In genomic region chr17:50954641-50955121, GRCh38 we compare ENCODE assay signal across 12 cellular contexts.
DNase-seq lines count a peak whose midpoint lies in the region; ATAC-seq and TF ChIP-seq lines count a peak whose summit lies in the region.
"Had no signal": no experiment of that assay in that cellular context is flagged by ENCODE, and none has a peak within 500 bp of the region (broad histone marks: within the 10 kb centered on the region; RNA-seq: fewer than 3 reads in every experiment).

No MANE protein-coding gene starts in this region.

- H3K23ac ChIP-seq in IMR-90 (ENCODE audit: low read depth, low read length) (peak overlapping the region; percentile 98; the same call in 1 of the 2 replicates), trophoblast cell (ENCODE audit: low read length) (no peak overlapping the region)

- peak overlapping the region; percentile 30 to 74 (median 65); a peak in 18 of 22 replicates for H3K9ac ChIP-seq in BLaER1 treated with 17β-estradiol and CSF1 and Interleukin-3, amounts not matched to agents 10 nM and 100 nM
- H3K9ac ChIP-seq in IMR-90 (ENCODE audit: low read depth, low read length) = peak overlapping the region; percentile 22; the same call in 1 of the 2 replicates
- H3K9ac ChIP-seq in fibroblast of lung (ENCODE audit: insufficient read depth, low read length) = no peak overlapping the region
- H3K9ac ChIP-seq in trophoblast cell (ENCODE audit: low read length) = no peak overlapping the region

- H2BK120ac ChIP-seq in IMR-90 (ENCODE audit: low read depth, low read length) = peak overlapping the region; percentile 98
- peak overlapping the region; percentile 93 for H2BK120ac ChIP-seq in trophoblast cell (ENCODE audit: insufficient read depth, low read length, poor library complexity)

- H2BK12ac ChIP-seq in trophoblast cell (ENCODE audit: low read length) = peak overlapping the region; percentile 81

- H3K9me3 ChIP-seq in BLaER1 treated with 17β-estradiol and CSF1 and Interleukin-3, amounts not matched to agents 10 nM and 100 nM (replicated peaks in 1 of 11) = no peaks in the 10 kb centered on the region
- no peaks in the 10 kb centered on the region for H3K9me3 ChIP-seq in IMR-90 (ENCODE audit: control insufficient read depth, insufficient read depth, low read length)
- no peaks in the 10 kb centered on the region for H3K9me3 ChIP-seq in fibroblast of lung (ENCODE audit: control insufficient read depth, insufficient read depth, low read depth, low read length)
- peaks cover 3% of the 10 kb centered on the region for H3K9me3 ChIP-seq in trophoblast cell (ENCODE audit: insufficient read depth, low read depth, low read length)
- no peaks in the 10 kb centered on the region for H3K9me3 ChIP-seq in T-helper 17 cell (ENCODE audit: control insufficient read depth, low read length, poor library complexity, severe bottlenecking)
- H3K9me3 ChIP-seq: lower lobe of right lung had no signal

- H3K14ac ChIP-seq in IMR-90 (replicated peaks; ENCODE audit: low read depth, low read length) (peak overlapping the region; percentile 94), trophoblast cell (ENCODE audit: low read length) (peak overlapping the region; percentile 63)

- peaks cover 31% of the 10 kb centered on the region for H3K9me1 ChIP-seq in IMR-90 (ENCODE audit: insufficient read depth, low read length)

- no peak for ATAC-seq in IMR-90 (ENCODE audit: low read depth)
- ATAC-seq in GM18867 (IDR thresholded peaks at IDR 0.05; ENCODE audit: unreplicated experiment) = no peak
- no peak for ATAC-seq in T-helper 17 cell
- ATAC-seq in HG03196 (IDR thresholded peaks at IDR 0.05; ENCODE audit: unreplicated experiment) = no peak

- no peak for TF ChIP-seq CTCF in IMR-90 (conservative IDR thresholded peaks at IDR 0.05; ENCODE audit: low read depth, low read length)
- no peak for TF ChIP-seq CTCF in fibroblast of lung (conservative IDR thresholded peaks at IDR 0.05 in 1 of 2, IDR thresholded peaks at IDR 0.05 in 1 of 2; ENCODE audit: low read depth in 1 of 2, low read length in 2 of 2)

- H3K27ac ChIP-seq in BLaER1 treated with 17β-estradiol and CSF1 and Interleukin-3, amounts not matched to agents 10 nM and 100 nM = peak overlapping the region; percentile 51 to 82 (median 73); a peak in 21 of 22 replicates
- H3K27ac ChIP-seq in IMR-90 (ENCODE audit: insufficient read depth, low read length) = peak overlapping the region; percentile 73; the same call in 1 of the 2 replicates
- H3K27ac ChIP-seq in fibroblast of lung (ENCODE audit: insufficient read depth, low read length) = peak overlapping the region; percentile 13
- H3K27ac ChIP-seq in trophoblast cell (ENCODE audit: low read depth, low read length) = peak overlapping the region; percentile 66

- H3K4me3 ChIP-seq in BLaER1 treated with 17β-estradiol and CSF1 and Interleukin-3, amounts not matched to agents 10 nM and 100 nM = peak overlapping the region in 1 of 10 experiments; percentile 6; a peak in 3 of 20 replicates
- H3K4me3 ChIP-seq in IMR-90 (ENCODE audit: insufficient read depth, low read depth, low read length) = no peak overlapping the region
- no peak overlapping the region for H3K4me3 ChIP-seq in fibroblast of lung (replicated peaks in 1 of 4; ENCODE audit: control extremely low read depth in 1 of 4, insufficient read depth in 1 of 4, low read depth in 3 of 4, low read length in 4 of 4)
- H3K4me3 ChIP-seq in trophoblast cell (ENCODE audit: low read depth, low read length) = no peak overlapping the region
- H3K4me3 ChIP-seq: lower lobe of right lung had no signal

- H3K36me3 Mint-ChIP-seq in T-helper 17 cell (ENCODE audit: low read depth) = no peaks in the 10 kb centered on the region

- DNase-seq in IMR-90 (no peak), fibroblast of lung (ENCODE audit: low read depth in 2 of 2) (no peak), trophoblast cell (no peak), T-helper 17 cell (no peak), NOMO-1 treated with dmso at 0.1 percent for 144 hours (lab: John Stamatoyannopoulos, UW; ENCODE audit: unreplicated experiment) (no peak)
- DNase-seq: activated CD4-positive, alpha-beta T cell treated with anti-CD3 and anti-CD28 coated beads, Interleukin-2, amount 50 U/mL, for 1 hour; amniotic stem cell had no signal

- peak overlapping the region; percentile 82 to 99; a peak in 3 of 4 replicates for H4K8ac ChIP-seq in IMR-90 (ENCODE audit: low read depth in 2 of 2, low read length in 2 of 2)
- peak overlapping the region; percentile 70 for H4K8ac ChIP-seq in trophoblast cell (ENCODE audit: low read depth, low read length)

- peak overlapping the region; percentile 98 for H2BK20ac ChIP-seq in IMR-90 (ENCODE audit: low read depth, low read length)

- H3K36me3 ChIP-seq in BLaER1 treated with 17β-estradiol and CSF1 and Interleukin-3, amounts not matched to agents 10 nM and 100 nM = peaks cover 0 to 5% (median 4%) of the 10 kb centered on the region in 11 experiments; a peak in 6 of 22 replicates
- H3K36me3 ChIP-seq in IMR-90 (ENCODE audit: control insufficient read depth, insufficient read depth, low read length) = peaks cover 4% of the 10 kb centered on the region; the same call in 1 of the 2 replicates
- H3K36me3 ChIP-seq in fibroblast of lung (ENCODE audit: control insufficient read depth, insufficient read depth, low read length) = no peaks in the 10 kb centered on the region
- peaks cover 0 to 4% of the 10 kb centered on the region in 2 experiments for H3K36me3 ChIP-seq in trophoblast cell (ENCODE audit: control insufficient read depth in 1 of 2, insufficient read depth in 2 of 2, low read length in 2 of 2)

- CTCF ChIA-PET in IMR-90 (lab: Yijun Ruan, JAX) = interaction anchor here (1.1 to 2.6 kb wide), 2 partner anchors 96 to 102 kb away, joined by 3 to 21 read pairs; no protein-coding TSS in a partner anchor

- peak overlapping the region; percentile 86 for H2AFZ ChIP-seq in IMR-90 (replicated peaks; ENCODE audit: low read length, poor library complexity)
- no peak overlapping the region for H2AFZ ChIP-seq in fibroblast of lung (ENCODE audit: low read length)
- peak overlapping the region; percentile 12 for H2AFZ ChIP-seq in trophoblast cell (ENCODE audit: insufficient read depth, low read length, poor library complexity)

- in situ Hi-C loops in IMR-90 (cut with MboI; ENCODE audit: low sequenced_read_pairs) = loop anchor here (5.0 to 10.0 kb wide), 3 partner anchors 92 to 410 kb away; partner anchors contain the start of gene SPATA20

- H3K79me2 ChIP-seq in fibroblast of lung (ENCODE audit: control insufficient read depth, insufficient read depth, low read length) (no peaks in the 10 kb centered on the region), trophoblast cell (ENCODE audit: control insufficient read depth, insufficient read depth, low read length, poor library complexity) (peaks cover 6% of the 10 kb centered on the region)

- intact Hi-C loops in IMR-90 (cut with micrococcal nuclease) = loop anchor here (10.0 kb wide), 1 partner anchor 410 kb away; the partner anchor contains the start of gene SPATA20

- dilution Hi-C loops in IMR-90 (cut with HindIII; ENCODE audit: low sequenced_read_pairs, unreplicated experiment) = no loop called here

- H2BK5ac ChIP-seq in IMR-90 (ENCODE audit: low read depth, low read length, poor library complexity, severe bottlenecking) = peak overlapping the region; percentile 97
- H2BK5ac ChIP-seq in trophoblast cell (ENCODE audit: low read depth, low read length, poor library complexity) = peak overlapping the region; percentile 89

- no peak for TF ChIP-seq POLR2A in IMR-90 (IDR thresholded peaks at IDR 0.05; ENCODE audit: low read depth, low read length)

- peak overlapping the region; percentile 99 for H4K91ac ChIP-seq in IMR-90 (ENCODE audit: insufficient read depth, low read depth, low read length)
- peak overlapping the region; percentile 98 for H4K91ac ChIP-seq in trophoblast cell (ENCODE audit: low read depth, low read length)

- peak overlapping the region; percentile 98 for H3K4ac ChIP-seq in IMR-90 (ENCODE audit: low read depth, low read length)
- H3K4ac ChIP-seq in trophoblast cell (ENCODE audit: low read depth, low read length) = peak overlapping the region; percentile 53

- no peaks in the 10 kb centered on the region for H4K20me1 ChIP-seq in BLaER1 treated with 17β-estradiol and CSF1 and Interleukin-3, amounts not matched to agents 10 nM and 100 nM
- no peaks in the 10 kb centered on the region for H4K20me1 ChIP-seq in IMR-90 (ENCODE audit: insufficient read depth, low read length)
- H4K20me1 ChIP-seq in fibroblast of lung (ENCODE audit: control insufficient read depth, extremely low read depth, insufficient read depth, low read length) = no peaks in the 10 kb centered on the region

- no peaks in the 10 kb centered on the region for H3K27me3 Mint-ChIP-seq in T-helper 17 cell
- H3K27me3 Mint-ChIP-seq: stimulated activated naive CD8-positive, alpha-beta T cell treated with anti-CD3 and anti-CD28 coated beads, Interleukin-15, Interleukin-2, amounts not matched to agents 100 ng/mL and 50 ng/mL, for 24 hours had no signal

- no peak for TF ChIP-seq RAD21 in IMR-90 (IDR thresholded peaks at IDR 0.05; ENCODE audit: low read length)

- H3K18ac ChIP-seq in IMR-90 (ENCODE audit: low read depth, low read length) (peak overlapping the region; percentile 76), trophoblast cell (ENCODE audit: low read length) (peak overlapping the region; percentile 68)

- peaks cover 65 to 76% (median 74%) of the 10 kb centered on the region in 10 experiments for H3K4me1 ChIP-seq in BLaER1 treated with 17β-estradiol and CSF1 and Interleukin-3, amounts not matched to agents 10 nM and 100 nM
- H3K4me1 ChIP-seq in IMR-90 (ENCODE audit: control insufficient read depth, insufficient read depth, low read length) (peaks cover 32% of the 10 kb centered on the region), fibroblast of lung (ENCODE audit: control insufficient read depth, extremely low read depth, insufficient read depth, low read length) (peaks cover 27% of the 10 kb centered on the region), trophoblast cell (ENCODE audit: control insufficient read depth in 1 of 2, insufficient read depth in 2 of 2, low read length in 2 of 2) (peaks cover 24 to 40% of the 10 kb centered on the region in 2 experiments)

- 100% methylated on average over 2 of the region's 8 CpGs; no CpG with 5 or more reads in 1 of the 2 experiments for WGBS in IMR-90 (ENCODE audit: extremely low coverage in 2 of 2, insufficient read length in 1 of 2), 2 experiments
- no CpG with 5 or more reads among the region's 8 CpGs for WGBS in trophoblast cell (ENCODE audit: extremely low coverage, insufficient coverage, insufficient read length)

- no TSS peak for BruUV-seq in IMR-90 (replicated peaks; lab: Mats Ljungman, UMichigan)

- H4K5ac ChIP-seq in IMR-90 (ENCODE audit: low read depth, low read length) = peak overlapping the region; percentile 95

- POLR2A ChIA-PET in IMR-90 (lab: Charles Lee; ENCODE audit: unreplicated experiment) = no interaction called here

- no peak overlapping the region for H3K4me3 Mint-ChIP-seq in T-helper 17 cell
- H3K4me3 Mint-ChIP-seq: stimulated activated naive CD8-positive, alpha-beta T cell treated with anti-CD3 and anti-CD28 coated beads, Interleukin-15, Interleukin-2, amounts not matched to agents 100 ng/mL and 50 ng/mL, for 24 hours had no signal

- peak overlapping the region; percentile 97 for H2AK9ac ChIP-seq in IMR-90 (replicated peaks; ENCODE audit: low read depth, low read length, poor library complexity)

- H3K4me1 Mint-ChIP-seq in T-helper 17 cell = peaks cover 11% of the 10 kb centered on the region

- peak overlapping the region; percentile 76 to 93 (median 86) for H3K4me2 ChIP-seq in BLaER1 treated with 17β-estradiol and CSF1 and Interleukin-3, amounts not matched to agents 10 nM and 100 nM
- H3K4me2 ChIP-seq in IMR-90 (ENCODE audit: low read depth, low read length) (no peak overlapping the region), fibroblast of lung (ENCODE audit: extremely low read depth, insufficient read depth, low read length) (no peak overlapping the region), trophoblast cell (ENCODE audit: low read length) (no peak overlapping the region)

- peak overlapping the region; percentile 6 for H4K12ac ChIP-seq in trophoblast cell (ENCODE audit: low read depth, low read length)

- H3K27ac Mint-ChIP-seq in T-helper 17 cell = no peak overlapping the region
- H3K27ac Mint-ChIP-seq: stimulated activated naive CD8-positive, alpha-beta T cell treated with anti-CD3 and anti-CD28 coated beads, Interleukin-15, Interleukin-2, amounts not matched to agents 100 ng/mL and 50 ng/mL, for 24 hours had no signal

- H3K56ac ChIP-seq in IMR-90 (ENCODE audit: extremely low read depth, insufficient read depth, low read length) = peak overlapping the region; percentile 20; the same call in 1 of the 2 replicates

- H3K79me1 ChIP-seq in IMR-90 (ENCODE audit: low read depth in 1 of 2, low read length in 2 of 2) (peaks cover 0 to 23% of the 10 kb centered on the region in 2 experiments; a peak in 2 of 4 replicates), trophoblast cell (ENCODE audit: low read length) (peaks cover 31% of the 10 kb centered on the region)

- peak overlapping the region; percentile 99; the same call in 1 of the 3 replicates for H2BK15ac ChIP-seq in IMR-90 (ENCODE audit: low read depth, low read length)

- no peaks in the 10 kb centered on the region for H3K27me3 ChIP-seq in BLaER1 treated with 17β-estradiol and CSF1 and Interleukin-3, amounts not matched to agents 10 nM and 100 nM
- H3K27me3 ChIP-seq in IMR-90 (ENCODE audit: control insufficient read depth, insufficient read depth, low read length) (no peaks in the 10 kb centered on the region), fibroblast of lung (ENCODE audit: control insufficient read depth, insufficient read depth, low read length) (no peaks in the 10 kb centered on the region), trophoblast cell (ENCODE audit: insufficient read depth, low read length) (no peaks in the 10 kb centered on the region)

- H2AK5ac ChIP-seq in IMR-90 (ENCODE audit: low read depth, low read length) = peak overlapping the region; percentile 97; the same call in 1 of the 2 replicates
- H2AK5ac ChIP-seq in trophoblast cell (ENCODE audit: low read length) = peak overlapping the region; percentile 33

Comparison
In these comparisons a context has a peak if more than half of its experiments do, and no peak if none do; other contexts are left out.
1. H3K27ac ChIP-seq: peak in every context shown above with its lines; median percentile 73 in BLaER1 treated with 17β-estradiol and CSF1 and Interleukin-3, amounts not matched to agents 10 nM and 100 nM; 73 in IMR-90; 66 in trophoblast cell; 13 in fibroblast of lung.
2. H3K4me2 ChIP-seq: peak in BLaER1 treated with 17β-estradiol and CSF1 and Interleukin-3, amounts not matched to agents 10 nM and 100 nM (11 of 11); none in IMR-90 (single experiment), fibroblast of lung (single experiment) and trophoblast cell (single experiment).
3. H3K9ac ChIP-seq: peak in BLaER1 treated with 17β-estradiol and CSF1 and Interleukin-3, amounts not matched to agents 10 nM and 100 nM (11 of 11) and IMR-90 (single experiment); none in fibroblast of lung (single experiment) and trophoblast cell (single experiment).